1 cellular context compared by ENCODE assay signal in the genomic region with DNA sequence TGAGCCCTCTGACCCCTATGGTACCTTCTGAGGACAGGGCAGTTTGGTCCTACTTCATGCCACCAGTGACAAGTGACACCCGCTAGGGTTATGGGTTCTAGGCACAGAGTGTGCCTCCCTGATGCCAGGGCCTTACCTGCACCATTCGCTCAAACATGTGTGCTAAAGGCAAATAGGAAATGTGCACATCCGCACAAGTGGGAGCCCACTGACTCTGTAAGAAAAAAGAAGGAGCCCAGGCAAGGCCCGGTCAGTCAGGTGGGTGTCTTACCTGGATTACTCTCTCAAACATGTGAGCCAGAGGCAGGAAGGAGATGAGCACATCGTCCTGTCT.
TF ChIP-seq lines count a peak whose summit lies in the region.

No MANE protein-coding gene starts in this region.

TF ChIP-seq in HepG2, 621 proteins besides CTCF, POLR2A, EP300 and RAD21:
- no peak for TF ChIP-seq CENPX (CRISPR knock-in tag; IDR thresholded peaks at IDR 0.05)
- no peak for TF ChIP-seq NAIF1 (CRISPR knock-in tag; IDR thresholded peaks at IDR 0.05; ENCODE audit: borderline replicate concordance)
TF ChIP-seq in HepG2: peak in this region for 0.
